ENCODE assay signal across 8 cellular contexts in the genomic region with DNA sequence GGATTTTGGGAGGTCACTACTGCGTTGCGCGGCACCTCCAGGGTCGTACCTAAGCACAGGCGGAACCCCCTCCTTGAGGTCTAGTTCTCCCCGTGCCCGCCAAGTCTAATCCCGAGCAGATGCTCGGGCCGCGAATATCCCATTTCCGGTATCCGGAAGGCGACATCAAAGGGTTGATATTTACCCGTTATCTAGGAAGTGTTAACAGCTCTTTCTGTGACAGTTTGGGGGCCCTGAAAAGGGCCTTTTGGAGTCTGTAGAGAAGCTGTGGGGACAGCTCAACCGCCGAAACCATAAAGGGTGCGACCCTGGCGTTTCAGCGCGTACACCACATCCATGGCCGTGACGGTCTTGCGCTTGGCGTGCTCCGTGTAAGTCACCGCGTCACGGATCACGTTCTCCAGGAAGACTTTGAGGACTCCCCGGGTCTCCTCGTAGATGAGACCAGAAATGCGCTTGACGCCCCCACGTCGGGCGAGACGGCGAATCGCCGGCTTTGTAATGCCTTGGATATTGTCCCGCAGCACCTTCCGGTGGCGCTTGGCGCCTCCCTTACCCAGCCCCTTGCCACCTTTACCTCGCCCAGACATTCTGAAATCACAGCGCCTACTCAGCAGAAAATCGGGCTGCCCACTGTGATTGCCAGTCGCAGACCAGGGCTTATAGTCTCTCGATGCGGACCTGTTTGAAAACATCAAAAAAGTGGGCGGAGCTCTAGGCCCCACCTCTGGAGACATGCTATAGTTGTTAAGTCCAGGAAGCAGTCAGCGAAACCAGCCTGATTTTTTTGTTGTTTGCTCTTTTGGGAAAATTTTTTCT. TPM values are rescaled to one million over a fixed set of nuclear protein-coding genes. Genes with fewer than 3 reads are reported as not detected.
A peak's percentile ranks its signal among the peaks of the same experiment; 100 is the strongest.
DNase-seq lines count a peak whose midpoint lies in the region; ATAC-seq and TF ChIP-seq lines count a peak whose summit lies in the region.

No MANE protein-coding gene starts in this region.

- intact Hi-C loops in activated T-helper 1 cell treated with anti-CD3 and anti-CD28 coated beads, Interleukin-12 subunit alpha, Interleukin-12 subunit beta, Interleukin-2, Interleukin-4 antibody, amounts not matched to agents 30 ng/mL and 10 ng/mL and 1 ng/mL, durations not matched to agents 14 hours and 24 hours and 36 hours (cut with micrococcal nuclease) = loop anchor here (1.0 to 10.0 kb wide), 12 partner anchors 47 to 1112 kb away; a partner anchor contains a TSS
- intact Hi-C loops in naive thymus-derived CD4-positive, alpha-beta T cell (cut with micrococcal nuclease) = loop anchor here (1.0 to 10.0 kb wide), 26 partner anchors 13 to 1956 kb away; a partner anchor contains a TSS

- peak overlapping the region; percentile 86 for H3K4me3 Mint-ChIP-seq in activated T-helper 1 cell treated with anti-CD3 and anti-CD28 coated beads, Interleukin-12 subunit alpha, Interleukin-12 subunit beta, Interleukin-2, Interleukin-4 antibody, amounts not matched to agents 30 ng/mL and 10 ng/mL and 1 ng/mL, durations not matched to agents 14 hours and 24 hours and 36 hours
- H3K4me3 Mint-ChIP-seq in naive thymus-derived CD4-positive, alpha-beta T cell = peak overlapping the region; percentile 91 to 100 (median 98)
- H3K4me3 Mint-ChIP-seq in stimulated activated memory B cell treated with anti-CD40 and anti-IgM and Interleukin-4, amounts not matched to agents 10 μg/mL and 1 μg/mL and 100 μg/mL, for 72 hours = peak overlapping the region; percentile 97

- peak overlapping the region; percentile 70 to 89 (median 75) for H3K4me3 ChIP-seq in Peyer's patch
- H3K4me3 ChIP-seq in fibroblast of mammary gland (ENCODE audit: control insufficient read depth, low read depth, low read length) = peak overlapping the region; percentile 94
- H3K4me3 ChIP-seq in naive thymus-derived CD4-positive, alpha-beta T cell (ENCODE audit: low read length) = peak overlapping the region; percentile 89

- peak; percentile 99 for TF ChIP-seq POLR2A in Peyer's patch (IDR thresholded peaks at IDR 0.05)

- peak; percentile 27 for ATAC-seq in GM21717 (IDR thresholded peaks at IDR 0.05; ENCODE audit: unreplicated experiment)
- ATAC-seq in naive thymus-derived CD4-positive, alpha-beta T cell = peak; percentile 64
- peak; percentile 61 for ATAC-seq in stimulated activated memory B cell treated with anti-CD40 and anti-IgM and Interleukin-4, amounts not matched to agents 10 μg/mL and 1 μg/mL and 100 μg/mL, for 72 hours

- in situ Hi-C loops in KBM-7 (cut with MboI; ENCODE audit: low pct_unique_long_range_greater_than_20kb, low sequenced_read_pairs) = no loop called here

- H3K27me3 ChIP-seq in Peyer's patch = no peaks in the 10 kb centered on the region
- no peaks in the 10 kb centered on the region for H3K27me3 ChIP-seq in naive thymus-derived CD4-positive, alpha-beta T cell (ENCODE audit: control insufficient read depth in 2 of 2, insufficient read depth in 2 of 2, low read length in 2 of 2)

- CTCF ChIA-PET in naive thymus-derived CD4-positive, alpha-beta T cell (lab: Charles Lee) = interaction anchor here (0.6 to 3.5 kb wide), 12 partner anchors 8 to 405 kb away, joined by 3 to 22 read pairs (median 4); a partner anchor contains a TSS

- H3K36me3 Mint-ChIP-seq in activated T-helper 1 cell treated with anti-CD3 and anti-CD28 coated beads, Interleukin-12 subunit alpha, Interleukin-12 subunit beta, Interleukin-2, Interleukin-4 antibody, amounts not matched to agents 30 ng/mL and 10 ng/mL and 1 ng/mL, durations not matched to agents 14 hours and 24 hours and 36 hours (ENCODE audit: low read depth) = peaks cover 27% of the 10 kb centered on the region
- peaks cover 19 to 36% (median 28%) of the 10 kb centered on the region in 5 donors for H3K36me3 Mint-ChIP-seq in naive thymus-derived CD4-positive, alpha-beta T cell
- peaks cover 36% of the 10 kb centered on the region for H3K36me3 Mint-ChIP-seq in stimulated activated memory B cell treated with anti-CD40 and anti-IgM and Interleukin-4, amounts not matched to agents 10 μg/mL and 1 μg/mL and 100 μg/mL, for 72 hours

- H3K9me3 ChIP-seq in Peyer's patch = no peaks in the 10 kb centered on the region
- no peaks in the 10 kb centered on the region for H3K9me3 ChIP-seq in naive thymus-derived CD4-positive, alpha-beta T cell (ENCODE audit: control insufficient read depth in 2 of 3, low read length in 3 of 3)

- H3K27me3 Mint-ChIP-seq in activated T-helper 1 cell treated with anti-CD3 and anti-CD28 coated beads, Interleukin-12 subunit alpha, Interleukin-12 subunit beta, Interleukin-2, Interleukin-4 antibody, amounts not matched to agents 30 ng/mL and 10 ng/mL and 1 ng/mL, durations not matched to agents 14 hours and 24 hours and 36 hours (ENCODE audit: insufficient read depth) = no peaks in the 10 kb centered on the region
- peaks cover 0 to 6% (median 0%) of the 10 kb centered on the region in 5 donors for H3K27me3 Mint-ChIP-seq in naive thymus-derived CD4-positive, alpha-beta T cell
- H3K27me3 Mint-ChIP-seq in stimulated activated memory B cell treated with anti-CD40 and anti-IgM and Interleukin-4, amounts not matched to agents 10 μg/mL and 1 μg/mL and 100 μg/mL, for 72 hours = no peaks in the 10 kb centered on the region

- peak overlapping the region; percentile 97 for H3K27ac Mint-ChIP-seq in activated T-helper 1 cell treated with anti-CD3 and anti-CD28 coated beads, Interleukin-12 subunit alpha, Interleukin-12 subunit beta, Interleukin-2, Interleukin-4 antibody, amounts not matched to agents 30 ng/mL and 10 ng/mL and 1 ng/mL, durations not matched to agents 14 hours and 24 hours and 36 hours
- H3K27ac Mint-ChIP-seq in naive thymus-derived CD4-positive, alpha-beta T cell = peak overlapping the region; percentile 98 to 100 (median 100)
- H3K27ac Mint-ChIP-seq in stimulated activated memory B cell treated with anti-CD40 and anti-IgM and Interleukin-4, amounts not matched to agents 10 μg/mL and 1 μg/mL and 100 μg/mL, for 72 hours = peak overlapping the region; percentile 99

- H3K9me3 Mint-ChIP-seq in activated T-helper 1 cell treated with anti-CD3 and anti-CD28 coated beads, Interleukin-12 subunit alpha, Interleukin-12 subunit beta, Interleukin-2, Interleukin-4 antibody, amounts not matched to agents 30 ng/mL and 10 ng/mL and 1 ng/mL, durations not matched to agents 14 hours and 24 hours and 36 hours = peaks cover 5% of the 10 kb centered on the region
- peaks cover 0 to 37% (median 11%) of the 10 kb centered on the region in 11 donors for H3K9me3 Mint-ChIP-seq in naive thymus-derived CD4-positive, alpha-beta T cell
- H3K9me3 Mint-ChIP-seq in stimulated activated memory B cell treated with anti-CD40 and anti-IgM and Interleukin-4, amounts not matched to agents 10 μg/mL and 1 μg/mL and 100 μg/mL, for 72 hours = peaks cover 4% of the 10 kb centered on the region

- peaks cover 0 to 10% (median 0%) of the 10 kb centered on the region in 4 donors for H3K4me1 ChIP-seq in Peyer's patch
- H3K4me1 ChIP-seq in naive thymus-derived CD4-positive, alpha-beta T cell (ENCODE audit: control insufficient read depth in 2 of 2, insufficient read depth in 2 of 2, low read length in 2 of 2) = peaks cover 11 to 28% of the 10 kb centered on the region in 2 donors

- peak; percentile 87 for DNase-seq in DMS114 treated with DMSO at 0.1 percent for 48 hours (lab: John Stamatoyannopoulos, UW; ENCODE audit: unreplicated experiment)
- DNase-seq in KBM-7 = peak; percentile 96
- peak; percentile 94 to 99 (median 98) for DNase-seq in Peyer's patch
- peak; percentile 93 for DNase-seq in activated T-helper 1 cell treated with anti-CD3 and anti-CD28 coated beads, Interleukin-12 subunit alpha, Interleukin-12 subunit beta, Interleukin-2, Interleukin-4 antibody, amounts not matched to agents 30 ng/mL and 10 ng/mL and 1 ng/mL, durations not matched to agents 14 hours and 24 hours and 36 hours (ENCODE audit: low spot score)
- peak; percentile 93 for DNase-seq in fibroblast of mammary gland (ENCODE audit: low read depth)
- peak; percentile 87 to 96 (median 95) for DNase-seq in naive thymus-derived CD4-positive, alpha-beta T cell

- peak overlapping the region; percentile 96 to 97 (median 96) for H3K27ac ChIP-seq in Peyer's patch
- peak overlapping the region; percentile 96 for H3K27ac ChIP-seq in naive thymus-derived CD4-positive, alpha-beta T cell (ENCODE audit: low read depth, low read length)

- POLR2A ChIA-PET in naive thymus-derived CD4-positive, alpha-beta T cell (lab: Charles Lee) = interaction anchor here (0.6 to 10.2 kb wide), 66 partner anchors 9 to 1111 kb away, joined by 3 to 316 read pairs (median 5); a partner anchor contains a TSS

- peaks cover 67% of the 10 kb centered on the region for H3K4me1 Mint-ChIP-seq in activated T-helper 1 cell treated with anti-CD3 and anti-CD28 coated beads, Interleukin-12 subunit alpha, Interleukin-12 subunit beta, Interleukin-2, Interleukin-4 antibody, amounts not matched to agents 30 ng/mL and 10 ng/mL and 1 ng/mL, durations not matched to agents 14 hours and 24 hours and 36 hours (ENCODE audit: low read depth)
- H3K4me1 Mint-ChIP-seq in naive thymus-derived CD4-positive, alpha-beta T cell = peaks cover 33 to 77% (median 63%) of the 10 kb centered on the region in 7 donors
- H3K4me1 Mint-ChIP-seq in stimulated activated memory B cell treated with anti-CD40 and anti-IgM and Interleukin-4, amounts not matched to agents 10 μg/mL and 1 μg/mL and 100 μg/mL, for 72 hours = peaks cover 46% of the 10 kb centered on the region

- no peak for TF ChIP-seq CTCF in Peyer's patch (IDR thresholded peaks at IDR 0.05)
- no peak for TF ChIP-seq CTCF in fibroblast of mammary gland (conservative IDR thresholded peaks at IDR 0.05; ENCODE audit: control insufficient read depth, insufficient read depth, low read depth, low read length)

- peaks cover 0 to 5% (median 0%) of the 10 kb centered on the region in 3 donors for H3K36me3 ChIP-seq in Peyer's patch
- H3K36me3 ChIP-seq in naive thymus-derived CD4-positive, alpha-beta T cell (ENCODE audit: control insufficient read depth in 2 of 3, insufficient read depth in 3 of 3, low read length in 3 of 3) = peaks cover 0 to 13% (median 0%) of the 10 kb centered on the region in 3 experiments

RNA-seq across cellular contexts. Expression of a gene that starts 32.6 kb away (rescaled TPM):
- 10 to 100 TPM; 12.3 to 42.9 (median 12.8) TPM for total RNA-seq in Peyer's patch
- total RNA-seq in activated T-helper 1 cell treated with anti-CD3 and anti-CD28 coated beads, Interleukin-12 subunit alpha, Interleukin-12 subunit beta, Interleukin-2, Interleukin-4 antibody, amounts not matched to agents 30 ng/mL and 10 ng/mL and 1 ng/mL, durations not matched to agents 14 hours and 24 hours and 36 hours = 128 and 142 TPM in 2 replicates
- 100 to 1,000 TPM in 2 of 5 experiments, 10 to 100 TPM in 3; 77.9 to 129 (median 90.4) TPM for total RNA-seq in naive thymus-derived CD4-positive, alpha-beta T cell
- 10 to 100 TPM; 58.5 to 61.2 TPM for polyA plus RNA-seq in naive thymus-derived CD4-positive, alpha-beta T cell

RNA-seq across cellular contexts. Expression of a gene that starts 32.8 kb away (rescaled TPM):
- total RNA-seq in Peyer's patch = under 1 TPM in 1 of 4 donors, not detected in 3; 0.88 TPM
- total RNA-seq in activated T-helper 1 cell treated with anti-CD3 and anti-CD28 coated beads, Interleukin-12 subunit alpha, Interleukin-12 subunit beta, Interleukin-2, Interleukin-4 antibody, amounts not matched to agents 30 ng/mL and 10 ng/mL and 1 ng/mL, durations not matched to agents 14 hours and 24 hours and 36 hours = 2.1 and 2.2 TPM in 2 replicates
- 1 to 10 TPM in 2 of 5 experiments, under 1 TPM in 2, not detected in 1; 0.22 to 1.7 (median 1.2) TPM for total RNA-seq in naive thymus-derived CD4-positive, alpha-beta T cell
- polyA plus RNA-seq in naive thymus-derived CD4-positive, alpha-beta T cell = 1 to 10 TPM in 1 of 2 donors, under 1 TPM in 1; 0.86 to 1.5 TPM

RNA-seq across cellular contexts. Expression of a gene that starts 43.3 kb away (rescaled TPM):
- total RNA-seq in Peyer's patch = not detected
- total RNA-seq in activated T-helper 1 cell treated with anti-CD3 and anti-CD28 coated beads, Interleukin-12 subunit alpha, Interleukin-12 subunit beta, Interleukin-2, Interleukin-4 antibody, amounts not matched to agents 30 ng/mL and 10 ng/mL and 1 ng/mL, durations not matched to agents 14 hours and 24 hours and 36 hours = not detected in 2 replicates
- total RNA-seq in naive thymus-derived CD4-positive, alpha-beta T cell = not detected
- not detected for polyA plus RNA-seq in naive thymus-derived CD4-positive, alpha-beta T cell

Comparison
In these comparisons a context has a peak if more than half of its experiments do, and no peak if none do; other contexts are left out.
1. Peak in every context shown above with its lines: DNase-seq, ATAC-seq, H3K4me3 ChIP-seq and H3K27ac ChIP-seq.